8 cellular contexts compared by ENCODE assay signal in genomic region chr20:2751868-2752630, GRCh38. TPM values are rescaled to one million over a fixed set of nuclear protein-coding genes. Genes with fewer than 3 reads are reported as not detected.
DNase-seq lines count a peak whose midpoint lies in the region; TF ChIP-seq lines count a peak whose summit lies in the region.

No MANE protein-coding gene starts in this region.

- POLR2A ChIA-PET in A673 (lab: Charles Lee; ENCODE audit: low non-redundant PET), result no interaction called here

- DNase-seq in A673 (ENCODE audit: low spot score) (peak; percentile 60), HFF-Myc (ENCODE audit: extremely low read depth, low read depth) (no peak), nephron progenitor cell (peak; percentile 64), GM19240 (ENCODE audit: insufficient read length, low spot score) (no peak), NCI-H510A (lab: John Stamatoyannopoulos, UW) (no peak), mesenteric fat pad (ENCODE audit: low spot score) (no peak)
- peak; percentile 63 for DNase-seq in activated CD4-positive, CD25-positive, alpha-beta regulatory T cell treated with anti-CD3 and anti-CD28 coated beads, Interleukin-2, amount 50 U/mL, for 72 hours

- no peak overlapping the region for H3K27ac Mint-ChIP-seq in nephron progenitor cell

- peaks cover 28% of the 10 kb centered on the region for H3K4me1 Mint-ChIP-seq in nephron progenitor cell

- intact Hi-C loops in A673 (cut with micrococcal nuclease; ENCODE audit: unreplicated experiment), result no loop called here

- peaks cover 91% of the 10 kb centered on the region for H3K27me3 Mint-ChIP-seq in nephron progenitor cell (ENCODE audit: low read depth, poor library complexity)

- H3K27me3 ChIP-seq in A673 (replicated peaks; ENCODE audit: insufficient read depth, low read depth, low read length, poor library complexity) (peaks cover 47% of the 10 kb centered on the region), ectodermal cell (ENCODE audit: control insufficient read depth, insufficient read depth, low read length, poor library complexity, severe bottlenecking) (peaks cover 75% of the 10 kb centered on the region)

- H3K4me1 ChIP-seq in A673 (ENCODE audit: insufficient read depth, low read length, poor library complexity, severe bottlenecking), result peaks cover 5% of the 10 kb centered on the region
- peaks cover 30% of the 10 kb centered on the region for H3K4me1 ChIP-seq in ectodermal cell (ENCODE audit: control insufficient read depth, insufficient read depth, low read length)

- H3K27ac ChIP-seq in A673 (ENCODE audit: low read depth, low read length, poor library complexity, severe bottlenecking) (no peak overlapping the region), ectodermal cell (ENCODE audit: insufficient read depth, low read depth, low read length, poor library complexity, severe bottlenecking) (no peak overlapping the region)

- no TSS peak for BruUV-seq in A673 (replicated peaks; lab: Mats Ljungman, UMichigan)

- H3K9me3 ChIP-seq in A673 (ENCODE audit: low read depth, low read length, poor library complexity, severe bottlenecking) (no peaks in the 10 kb centered on the region), ectodermal cell (ENCODE audit: control insufficient read depth, low read length) (no peaks in the 10 kb centered on the region)

- WGBS in ectodermal cell, 2 experiments, result 1% methylated on average over 100 of the region's 100 CpGs

- CTCF ChIA-PET in A673 (lab: Charles Lee), result interaction anchor here (1.5 kb wide), 1 partner anchor 100 kb away, joined by 4 read pairs; no protein-coding TSS in a partner anchor

- TF ChIP-seq CTCF in A673 (conservative IDR thresholded peaks at IDR 0.05; ENCODE audit: low read depth, low read length) (no peak), HFF-Myc (IDR thresholded peaks at IDR 0.05; ENCODE audit: low read depth, low read length, missing control alignments) (no peak), nephron progenitor cell (IDR thresholded peaks at IDR 0.05) (no peak)

- H3K9me3 Mint-ChIP-seq in nephron progenitor cell, result no peaks in the 10 kb centered on the region

- no peaks in the 10 kb centered on the region for H3K36me3 Mint-ChIP-seq in nephron progenitor cell (ENCODE audit: low read depth)

- H3K36me3 ChIP-seq in A673 (ENCODE audit: insufficient read depth, low read length, poor library complexity, severe bottlenecking) (no peaks in the 10 kb centered on the region), ectodermal cell (ENCODE audit: control insufficient read depth, insufficient read depth, low read length) (no peaks in the 10 kb centered on the region)

- H3K4me3 Mint-ChIP-seq in nephron progenitor cell, result no peak overlapping the region

- H3K4me3 ChIP-seq in A673 (ENCODE audit: low read depth, low read length, poor library complexity, severe bottlenecking) (peak overlapping the region; percentile 49), HFF-Myc (replicated peaks; ENCODE audit: low read depth, low read length) (peak overlapping the region; percentile 29), ectodermal cell (ENCODE audit: insufficient read depth, low read depth, low read length) (peak overlapping the region; percentile 36)

RNA-seq across cellular contexts. Expression of gene CPXM1, which starts 48.4 kb away (rescaled TPM):
- 3.8 and 7.6 TPM in 2 replicates for total RNA-seq in A673 (2021)
- polyA plus RNA-seq in ectodermal cell (2013, experiment 1 of 4), result 142 TPM
- polyA plus RNA-seq in ectodermal cell (2013, experiment 2 of 4), result 128 TPM
- polyA plus RNA-seq in ectodermal cell (2013, experiment 3 of 4), result 134 TPM
- 151 TPM for polyA plus RNA-seq in ectodermal cell (2013, experiment 4 of 4)
- total RNA-seq in mesenteric fat pad, result 57.7 TPM

RNA-seq across cellular contexts. Expression of gene EBF4, which starts 59.5 kb away (rescaled TPM):
- total RNA-seq in A673 (2021), result 0.52 and 1.2 TPM in 2 replicates
- polyA plus RNA-seq in ectodermal cell (2013, experiment 1 of 4), result 6.6 TPM
- polyA plus RNA-seq in ectodermal cell (2013, experiment 2 of 4), result 7.2 TPM
- polyA plus RNA-seq in ectodermal cell (2013, experiment 3 of 4), result 7.8 TPM
- 9.7 TPM for polyA plus RNA-seq in ectodermal cell (2013, experiment 4 of 4)
- total RNA-seq in mesenteric fat pad, result 6.0 TPM

Comparison
In these comparisons a context has a peak if more than half of its experiments do, and no peak if none do; other contexts are left out.
1. DNase-seq: peak in A673 (single experiment), activated CD4-positive, CD25-positive, alpha-beta regulatory T cell treated with anti-CD3 and anti-CD28 coated beads, Interleukin-2, amount 50 U/mL, for 72 hours (single experiment) and nephron progenitor cell (single experiment); none in HFF-Myc (single experiment), GM19240 (single experiment), NCI-H510A (single experiment) and mesenteric fat pad (single experiment).
2. Peak in every context shown above with its lines, with median percentiles within 50 percentile points of each other: H3K4me3 ChIP-seq.